Comparison of ENCODE assay signal across 1 cellular context in the genomic region with DNA sequence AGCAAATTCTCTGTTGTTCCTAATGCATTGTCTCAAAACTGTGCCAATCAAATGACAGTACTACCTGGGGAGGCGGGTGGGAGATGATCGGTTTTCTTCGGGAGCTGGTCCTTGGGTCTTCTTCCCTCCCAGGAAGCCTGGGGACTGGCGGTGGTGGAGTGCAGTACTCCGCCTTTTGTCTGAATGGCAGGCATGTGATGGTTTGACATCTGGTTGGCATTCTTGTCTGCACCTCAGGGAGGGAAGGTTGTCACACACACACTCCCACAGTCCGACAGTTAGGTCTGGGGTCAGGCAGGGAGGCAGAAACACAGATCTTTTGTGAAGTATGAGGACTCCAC.
TF ChIP-seq lines count a peak whose summit lies in the region.

No MANE protein-coding gene starts in this region.

TF ChIP-seq in GM23338, 12 proteins besides CTCF, POLR2A, EP300 and RAD21 (continued from another document):
- TF ChIP-seq, protein P1, sequence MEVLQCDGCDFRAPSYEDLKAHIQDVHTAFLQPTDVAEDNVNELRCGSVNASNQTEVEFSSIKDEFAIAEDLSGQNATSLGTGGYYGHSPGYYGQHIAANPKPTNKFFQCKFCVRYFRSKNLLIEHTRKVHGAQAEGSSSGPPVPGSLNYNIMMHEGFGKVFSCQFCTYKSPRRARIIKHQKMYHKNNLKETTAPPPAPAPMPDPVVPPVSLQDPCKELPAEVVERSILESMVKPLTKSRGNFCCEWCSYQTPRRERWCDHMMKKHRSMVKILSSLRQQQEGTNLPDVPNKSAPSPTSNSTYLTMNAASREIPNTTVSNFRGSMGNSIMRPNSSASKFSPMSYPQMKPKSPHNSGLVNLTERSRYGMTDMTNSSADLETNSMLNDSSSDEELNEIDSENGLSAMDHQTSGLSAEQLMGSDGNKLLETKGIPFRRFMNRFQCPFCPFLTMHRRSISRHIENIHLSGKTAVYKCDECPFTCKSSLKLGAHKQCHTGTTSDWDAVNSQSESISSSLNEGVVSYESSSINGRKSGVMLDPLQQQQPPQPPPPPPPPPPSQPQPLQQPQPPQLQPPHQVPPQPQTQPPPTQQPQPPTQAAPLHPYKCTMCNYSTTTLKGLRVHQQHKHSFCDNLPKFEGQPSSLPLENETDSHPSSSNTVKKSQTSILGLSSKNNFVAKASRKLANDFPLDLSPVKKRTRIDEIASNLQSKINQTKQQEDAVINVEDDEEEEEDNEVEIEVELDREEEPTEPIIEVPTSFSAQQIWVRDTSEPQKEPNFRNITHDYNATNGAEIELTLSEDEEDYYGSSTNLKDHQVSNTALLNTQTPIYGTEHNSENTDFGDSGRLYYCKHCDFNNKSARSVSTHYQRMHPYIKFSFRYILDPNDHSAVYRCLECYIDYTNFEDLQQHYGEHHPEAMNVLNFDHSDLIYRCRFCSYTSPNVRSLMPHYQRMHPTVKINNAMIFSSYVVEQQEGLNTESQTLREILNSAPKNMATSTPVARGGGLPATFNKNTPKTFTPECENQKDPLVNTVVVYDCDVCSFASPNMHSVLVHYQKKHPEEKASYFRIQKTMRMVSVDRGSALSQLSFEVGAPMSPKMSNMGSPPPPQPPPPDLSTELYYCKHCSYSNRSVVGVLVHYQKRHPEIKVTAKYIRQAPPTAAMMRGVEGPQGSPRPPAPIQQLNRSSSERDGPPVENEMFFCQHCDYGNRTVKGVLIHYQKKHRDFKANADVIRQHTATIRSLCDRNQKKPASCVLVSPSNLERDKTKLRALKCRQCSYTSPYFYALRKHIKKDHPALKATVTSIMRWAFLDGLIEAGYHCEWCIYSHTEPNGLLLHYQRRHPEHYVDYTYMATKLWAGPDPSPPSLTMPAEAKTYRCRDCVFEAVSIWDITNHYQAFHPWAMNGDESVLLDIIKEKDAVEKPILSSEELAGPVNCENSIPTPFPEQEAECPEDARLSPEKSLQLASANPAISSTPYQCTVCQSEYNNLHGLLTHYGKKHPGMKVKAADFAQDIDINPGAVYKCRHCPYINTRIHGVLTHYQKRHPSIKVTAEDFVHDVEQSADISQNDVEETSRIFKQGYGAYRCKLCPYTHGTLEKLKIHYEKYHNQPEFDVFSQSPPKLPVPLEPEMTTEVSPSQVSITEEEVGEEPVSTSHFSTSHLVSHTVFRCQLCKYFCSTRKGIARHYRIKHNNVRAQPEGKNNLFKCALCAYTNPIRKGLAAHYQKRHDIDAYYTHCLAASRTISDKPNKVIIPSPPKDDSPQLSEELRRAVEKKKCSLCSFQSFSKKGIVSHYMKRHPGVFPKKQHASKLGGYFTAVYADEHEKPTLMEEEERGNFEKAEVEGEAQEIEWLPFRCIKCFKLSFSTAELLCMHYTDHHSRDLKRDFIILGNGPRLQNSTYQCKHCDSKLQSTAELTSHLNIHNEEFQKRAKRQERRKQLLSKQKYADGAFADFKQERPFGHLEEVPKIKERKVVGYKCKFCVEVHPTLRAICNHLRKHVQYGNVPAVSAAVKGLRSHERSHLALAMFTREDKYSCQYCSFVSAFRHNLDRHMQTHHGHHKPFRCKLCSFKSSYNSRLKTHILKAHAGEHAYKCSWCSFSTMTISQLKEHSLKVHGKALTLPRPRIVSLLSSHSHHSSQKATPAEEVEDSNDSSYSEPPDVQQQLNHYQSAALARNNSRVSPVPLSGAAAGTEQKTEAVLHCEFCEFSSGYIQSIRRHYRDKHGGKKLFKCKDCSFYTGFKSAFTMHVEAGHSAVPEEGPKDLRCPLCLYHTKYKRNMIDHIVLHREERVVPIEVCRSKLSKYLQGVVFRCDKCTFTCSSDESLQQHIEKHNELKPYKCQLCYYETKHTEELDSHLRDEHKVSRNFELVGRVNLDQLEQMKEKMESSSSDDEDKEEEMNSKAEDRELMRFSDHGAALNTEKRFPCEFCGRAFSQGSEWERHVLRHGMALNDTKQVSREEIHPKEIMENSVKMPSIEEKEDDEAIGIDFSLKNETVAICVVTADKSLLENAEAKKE (CRISPR knock-in tag; IDR thresholded peaks at IDR 0.05), result no peak
- TF ChIP-seq STAT1 (IDR thresholded peaks at IDR 0.05; ENCODE audit: unreplicated experiment), result no peak
